In the genomic region with DNA sequence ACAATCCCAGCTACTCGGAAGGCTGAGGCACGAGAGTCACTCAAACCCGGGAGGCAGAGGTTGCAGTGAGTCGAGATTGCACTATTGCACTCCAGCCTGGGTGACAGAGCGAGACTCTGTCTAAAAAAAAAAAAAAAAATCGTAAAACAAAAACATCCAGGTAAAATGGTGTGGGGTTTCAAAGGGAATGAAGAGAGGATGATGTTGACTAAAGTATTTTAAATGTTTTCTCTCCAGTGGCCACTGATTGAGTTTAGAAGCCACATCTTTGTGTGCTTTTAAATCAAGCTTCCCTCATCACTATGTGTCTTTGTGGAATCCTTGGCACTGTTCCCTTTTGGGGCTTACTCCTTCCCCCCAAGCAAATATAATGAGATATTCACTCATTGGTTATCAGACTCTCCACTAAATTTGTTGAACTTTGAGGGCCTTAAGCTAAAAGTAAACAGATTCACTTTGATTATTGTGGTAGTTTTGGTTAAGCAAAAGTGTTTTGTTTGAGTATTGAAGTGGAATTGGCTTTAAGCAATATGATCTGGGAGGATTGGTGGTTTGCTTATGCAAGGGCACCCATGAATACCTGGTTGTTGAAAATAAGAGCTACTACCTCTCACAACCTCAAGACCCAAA, we compare ENCODE assay signal across 1 cellular context.
TF ChIP-seq lines count a peak whose summit lies in the region.

No MANE protein-coding gene starts in this region.

TF ChIP-seq in HepG2, 621 proteins besides CTCF, POLR2A, EP300 and RAD21 (continued from another document and continues in another):
- TF ChIP-seq ZBTB39 (CRISPR knock-in tag; IDR thresholded peaks at IDR 0.05) (no peak), MBD4 (IDR thresholded peaks at IDR 0.05; ENCODE audit: borderline replicate concordance, low read length) (0 out of 2 replicates have a peak, but pooled peaks have one; percentile 59), ZFY (CRISPR knock-in tag; IDR thresholded peaks at IDR 0.05) (no peak), KDM5A (IDR thresholded peaks at IDR 0.05; ENCODE audit: borderline replicate concordance, low read length) (no peak), ZNF746 (CRISPR knock-in tag; IDR thresholded peaks at IDR 0.05) (no peak), ZFP37 (CRISPR knock-in tag; IDR thresholded peaks at IDR 0.05; ENCODE audit: borderline replicate concordance) (no peak), KDM5B (CRISPR knock-in tag; IDR thresholded peaks at IDR 0.05; ENCODE audit: borderline replicate concordance) (no peak), ZKSCAN1 (IDR thresholded peaks at IDR 0.05; ENCODE audit: low read length) (no peak), MTERF4 (CRISPR knock-in tag; IDR thresholded peaks at IDR 0.05) (no peak), ZFAT (CRISPR knock-in tag; conservative IDR thresholded peaks at IDR 0.05) (no peak), MAF1 (CRISPR knock-in tag; IDR thresholded peaks at IDR 0.05; ENCODE audit: borderline replicate concordance) (no peak), GLI4 (CRISPR knock-in tag; IDR thresholded peaks at IDR 0.05; ENCODE audit: borderline replicate concordance) (no peak), MAX (IDR thresholded peaks at IDR 0.05) (no peak), ZBTB2 (CRISPR knock-in tag; IDR thresholded peaks at IDR 0.05; ENCODE audit: low read depth) (no peak), PHF8 (CRISPR knock-in tag; IDR thresholded peaks at IDR 0.05) (no peak), GTF2F1 (IDR thresholded peaks at IDR 0.05; ENCODE audit: low read length) (no peak), ZNF766 (CRISPR knock-in tag; IDR thresholded peaks at IDR 0.05; ENCODE audit: borderline replicate concordance) (no peak), ZNF362 (CRISPR knock-in tag; IDR thresholded peaks at IDR 0.05; ENCODE audit: borderline replicate concordance) (peak; percentile 61; the same call in 1 of the 2 replicates), PAWR (CRISPR knock-in tag; IDR thresholded peaks at IDR 0.05; ENCODE audit: borderline replicate concordance) (no peak), DMAP1 (CRISPR knock-in tag; IDR thresholded peaks at IDR 0.05) (no peak), ELF1 (CRISPR knock-in tag; IDR thresholded peaks at IDR 0.05) (no peak), ZNF678 (CRISPR knock-in tag; IDR thresholded peaks at IDR 0.05) (no peak), ZNF709 (CRISPR knock-in tag; IDR thresholded peaks at IDR 0.05) (no peak), PCBP2 (optimal IDR thresholded peaks at IDR 0.05; ENCODE audit: low read depth, low read length, poor library complexity, severe bottlenecking) (no peak), KLF15 (CRISPR knock-in tag; IDR thresholded peaks at IDR 0.05; ENCODE audit: borderline replicate concordance) (no peak), SRSF4 (IDR thresholded peaks at IDR 0.05; ENCODE audit: low read depth, low read length, poor library complexity, severe bottlenecking) (no peak), ZNF598 (CRISPR knock-in tag; IDR thresholded peaks at IDR 0.05; ENCODE audit: borderline replicate concordance) (no peak), MTA1 (CRISPR knock-in tag; IDR thresholded peaks at IDR 0.05; ENCODE audit: borderline replicate concordance) (no peak), NFYB (CRISPR knock-in tag; IDR thresholded peaks at IDR 0.05) (no peak), NR1H2 (CRISPR knock-in tag; IDR thresholded peaks at IDR 0.05; ENCODE audit: borderline replicate concordance, low read depth) (no peak), SP4 (CRISPR knock-in tag; IDR thresholded peaks at IDR 0.05) (no peak), ZNF136 (CRISPR knock-in tag; IDR thresholded peaks at IDR 0.05; ENCODE audit: low read depth) (no peak), PBX2 (CRISPR knock-in tag; IDR thresholded peaks at IDR 0.05) (no peak), GATAD2A (CRISPR knock-in tag; IDR thresholded peaks at IDR 0.05) (peak; percentile 42; the same call in 1 of the 2 replicates)
- TF ChIP-seq, protein P1, sequence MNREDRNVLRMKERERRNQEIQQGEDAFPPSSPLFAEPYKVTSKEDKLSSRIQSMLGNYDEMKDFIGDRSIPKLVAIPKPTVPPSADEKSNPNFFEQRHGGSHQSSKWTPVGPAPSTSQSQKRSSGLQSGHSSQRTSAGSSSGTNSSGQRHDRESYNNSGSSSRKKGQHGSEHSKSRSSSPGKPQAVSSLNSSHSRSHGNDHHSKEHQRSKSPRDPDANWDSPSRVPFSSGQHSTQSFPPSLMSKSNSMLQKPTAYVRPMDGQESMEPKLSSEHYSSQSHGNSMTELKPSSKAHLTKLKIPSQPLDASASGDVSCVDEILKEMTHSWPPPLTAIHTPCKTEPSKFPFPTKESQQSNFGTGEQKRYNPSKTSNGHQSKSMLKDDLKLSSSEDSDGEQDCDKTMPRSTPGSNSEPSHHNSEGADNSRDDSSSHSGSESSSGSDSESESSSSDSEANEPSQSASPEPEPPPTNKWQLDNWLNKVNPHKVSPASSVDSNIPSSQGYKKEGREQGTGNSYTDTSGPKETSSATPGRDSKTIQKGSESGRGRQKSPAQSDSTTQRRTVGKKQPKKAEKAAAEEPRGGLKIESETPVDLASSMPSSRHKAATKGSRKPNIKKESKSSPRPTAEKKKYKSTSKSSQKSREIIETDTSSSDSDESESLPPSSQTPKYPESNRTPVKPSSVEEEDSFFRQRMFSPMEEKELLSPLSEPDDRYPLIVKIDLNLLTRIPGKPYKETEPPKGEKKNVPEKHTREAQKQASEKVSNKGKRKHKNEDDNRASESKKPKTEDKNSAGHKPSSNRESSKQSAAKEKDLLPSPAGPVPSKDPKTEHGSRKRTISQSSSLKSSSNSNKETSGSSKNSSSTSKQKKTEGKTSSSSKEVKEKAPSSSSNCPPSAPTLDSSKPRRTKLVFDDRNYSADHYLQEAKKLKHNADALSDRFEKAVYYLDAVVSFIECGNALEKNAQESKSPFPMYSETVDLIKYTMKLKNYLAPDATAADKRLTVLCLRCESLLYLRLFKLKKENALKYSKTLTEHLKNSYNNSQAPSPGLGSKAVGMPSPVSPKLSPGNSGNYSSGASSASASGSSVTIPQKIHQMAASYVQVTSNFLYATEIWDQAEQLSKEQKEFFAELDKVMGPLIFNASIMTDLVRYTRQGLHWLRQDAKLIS (CRISPR knock-in tag; IDR thresholded peaks at IDR 0.05), result no peak
- TF ChIP-seq, protein P2, sequence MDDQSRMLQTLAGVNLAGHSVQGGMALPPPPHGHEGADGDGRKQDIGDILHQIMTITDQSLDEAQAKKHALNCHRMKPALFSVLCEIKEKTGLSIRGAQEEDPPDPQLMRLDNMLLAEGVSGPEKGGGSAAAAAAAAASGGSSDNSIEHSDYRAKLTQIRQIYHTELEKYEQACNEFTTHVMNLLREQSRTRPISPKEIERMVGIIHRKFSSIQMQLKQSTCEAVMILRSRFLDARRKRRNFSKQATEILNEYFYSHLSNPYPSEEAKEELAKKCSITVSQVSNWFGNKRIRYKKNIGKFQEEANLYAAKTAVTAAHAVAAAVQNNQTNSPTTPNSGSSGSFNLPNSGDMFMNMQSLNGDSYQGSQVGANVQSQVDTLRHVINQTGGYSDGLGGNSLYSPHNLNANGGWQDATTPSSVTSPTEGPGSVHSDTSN (CRISPR knock-in tag; IDR thresholded peaks at IDR 0.05; ENCODE audit: borderline replicate concordance), result no peak
- TF ChIP-seq, protein P3, sequence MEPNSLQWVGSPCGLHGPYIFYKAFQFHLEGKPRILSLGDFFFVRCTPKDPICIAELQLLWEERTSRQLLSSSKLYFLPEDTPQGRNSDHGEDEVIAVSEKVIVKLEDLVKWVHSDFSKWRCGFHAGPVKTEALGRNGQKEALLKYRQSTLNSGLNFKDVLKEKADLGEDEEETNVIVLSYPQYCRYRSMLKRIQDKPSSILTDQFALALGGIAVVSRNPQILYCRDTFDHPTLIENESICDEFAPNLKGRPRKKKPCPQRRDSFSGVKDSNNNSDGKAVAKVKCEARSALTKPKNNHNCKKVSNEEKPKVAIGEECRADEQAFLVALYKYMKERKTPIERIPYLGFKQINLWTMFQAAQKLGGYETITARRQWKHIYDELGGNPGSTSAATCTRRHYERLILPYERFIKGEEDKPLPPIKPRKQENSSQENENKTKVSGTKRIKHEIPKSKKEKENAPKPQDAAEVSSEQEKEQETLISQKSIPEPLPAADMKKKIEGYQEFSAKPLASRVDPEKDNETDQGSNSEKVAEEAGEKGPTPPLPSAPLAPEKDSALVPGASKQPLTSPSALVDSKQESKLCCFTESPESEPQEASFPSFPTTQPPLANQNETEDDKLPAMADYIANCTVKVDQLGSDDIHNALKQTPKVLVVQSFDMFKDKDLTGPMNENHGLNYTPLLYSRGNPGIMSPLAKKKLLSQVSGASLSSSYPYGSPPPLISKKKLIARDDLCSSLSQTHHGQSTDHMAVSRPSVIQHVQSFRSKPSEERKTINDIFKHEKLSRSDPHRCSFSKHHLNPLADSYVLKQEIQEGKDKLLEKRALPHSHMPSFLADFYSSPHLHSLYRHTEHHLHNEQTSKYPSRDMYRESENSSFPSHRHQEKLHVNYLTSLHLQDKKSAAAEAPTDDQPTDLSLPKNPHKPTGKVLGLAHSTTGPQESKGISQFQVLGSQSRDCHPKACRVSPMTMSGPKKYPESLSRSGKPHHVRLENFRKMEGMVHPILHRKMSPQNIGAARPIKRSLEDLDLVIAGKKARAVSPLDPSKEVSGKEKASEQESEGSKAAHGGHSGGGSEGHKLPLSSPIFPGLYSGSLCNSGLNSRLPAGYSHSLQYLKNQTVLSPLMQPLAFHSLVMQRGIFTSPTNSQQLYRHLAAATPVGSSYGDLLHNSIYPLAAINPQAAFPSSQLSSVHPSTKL (CRISPR knock-in tag; IDR thresholded peaks at IDR 0.05), result peak; percentile 87
